10 cellular contexts compared by ENCODE assay signal in the genomic region with DNA sequence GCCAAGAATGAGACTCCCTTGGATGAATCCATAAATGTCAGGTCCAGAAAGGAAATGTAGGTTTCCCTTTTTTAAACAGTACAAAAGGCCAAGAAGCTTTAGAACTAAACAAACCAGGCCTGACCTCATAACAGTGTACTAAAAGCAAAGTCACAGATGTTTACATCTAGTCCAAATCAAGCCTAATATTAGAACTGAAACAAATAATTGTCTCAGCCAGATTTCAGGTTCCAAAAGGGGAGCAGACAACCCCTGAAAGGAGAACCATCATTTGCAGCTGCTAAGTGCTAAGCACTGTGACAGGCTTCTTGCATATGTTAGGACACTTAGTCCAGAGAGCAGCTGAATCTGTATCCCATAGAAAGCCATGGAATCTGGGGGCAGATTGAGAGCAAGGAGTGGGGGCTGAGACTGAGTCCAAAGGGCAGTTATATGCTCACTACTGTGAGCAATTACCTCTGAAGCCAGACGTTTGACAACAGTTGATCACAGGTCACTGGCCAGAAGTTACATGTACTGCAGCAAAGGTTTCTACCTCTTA.
A peak's percentile ranks its signal among the peaks of the same experiment; 100 is the strongest.
DNase-seq lines count a peak whose midpoint lies in the region; ATAC-seq and TF ChIP-seq lines count a peak whose summit lies in the region.
"Had no signal": no experiment of that assay in that cellular context is flagged by ENCODE, and none has a peak within 500 bp of the region (broad histone marks: within the 10 kb centered on the region; RNA-seq: fewer than 3 reads in every experiment).

No MANE protein-coding gene starts in this region.

- peak overlapping the region; percentile 3 to 82 (median 60) for H3K27ac ChIP-seq in heart right ventricle
- peak overlapping the region; percentile 17 for H3K27ac ChIP-seq in upper lobe of right lung
- H3K27ac ChIP-seq in spleen = no peak overlapping the region

- intact Hi-C loops in heart right ventricle (cut with DNase I) = loop anchor here in 5 of 10 donors (10.0 kb wide), 3 partner anchors 85 to 175 kb away; no protein-coding TSS in a partner anchor
- intact Hi-C loops in upper lobe of right lung (cut with DNase I) = no loop called here
- intact Hi-C loops in spleen (cut with DNase I; ENCODE audit: low total_unique reads) = no loop called here

- no peak overlapping the region for H3K4me3 ChIP-seq in heart right ventricle
- no peak overlapping the region for H3K4me3 ChIP-seq in upper lobe of right lung
- H3K4me3 ChIP-seq in spleen = no peak overlapping the region

- no peaks in the 10 kb centered on the region for H3K36me3 ChIP-seq in heart right ventricle
- no peaks in the 10 kb centered on the region for H3K36me3 ChIP-seq in upper lobe of right lung
- H3K36me3 ChIP-seq in spleen = no peaks in the 10 kb centered on the region

- no peaks in the 10 kb centered on the region for H3K9me3 ChIP-seq in heart right ventricle
- no peaks in the 10 kb centered on the region for H3K9me3 ChIP-seq in upper lobe of right lung
- H3K9me3 ChIP-seq in spleen = no peaks in the 10 kb centered on the region

- DNase-seq in heart right ventricle (no peak), upper lobe of right lung (no peak), NCI-H345 (lab: John Stamatoyannopoulos, UW) (no peak), spleen (no peak)
- DNase-seq in stimulated activated CD8-positive, alpha-beta memory T cell treated with anti-CD3 and anti-CD28 coated beads, Interleukin-4, amount 100 ng/mL, for 48 hours = no peak
- no peak for DNase-seq in activated CD4-positive, CD25-positive, alpha-beta regulatory T cell treated with anti-CD3 and anti-CD28 coated beads, Interleukin-2, amount 50 U/mL, for 72 hours
- DNase-seq: activated naive CD4-positive, alpha-beta T cell; naive B cell had no signal

- H3K4me1 ChIP-seq in heart right ventricle = peaks cover 13 to 60% (median 44%) of the 10 kb centered on the region in 9 donors
- H3K4me1 ChIP-seq in upper lobe of right lung = peaks cover 5% of the 10 kb centered on the region
- no peaks in the 10 kb centered on the region for H3K4me1 ChIP-seq in spleen

- TF ChIP-seq POLR2A in spleen (IDR thresholded peaks at IDR 0.05) = no peak

- TF ChIP-seq CTCF in heart right ventricle (IDR thresholded peaks at IDR 0.05) (no peak), upper lobe of right lung (IDR thresholded peaks at IDR 0.05) (no peak), spleen (IDR thresholded peaks at IDR 0.05 in 8 of 11, conservative IDR thresholded peaks at IDR 0.05 in 3 of 11) (no peak)

- ATAC-seq in GM21360 (IDR thresholded peaks at IDR 0.05; ENCODE audit: unreplicated experiment) (peak; percentile 55), HG03159 (IDR thresholded peaks at IDR 0.05; ENCODE audit: unreplicated experiment) (peak; percentile 80), heart right ventricle (peak; percentile 26 to 84 (median 55)), upper lobe of right lung (peak; percentile 40)

- WGBS in heart right ventricle, 2 donors = 6 to 12% methylated on average over 1 of the region's 1 CpG
- WGBS in spleen, 5 donors = 46 to 77% (median 69%) methylated on average over 1 of the region's 1 CpG

- H3K27me3 ChIP-seq in heart right ventricle = no peaks in the 10 kb centered on the region
- no peaks in the 10 kb centered on the region for H3K27me3 ChIP-seq in upper lobe of right lung
- H3K27me3 ChIP-seq in spleen (replicated peaks in 1 of 7) = no peaks in the 10 kb centered on the region

Comparison
In these comparisons a context has a peak if more than half of its experiments do, and no peak if none do; other contexts are left out.
1. H3K27ac ChIP-seq: peak in heart right ventricle (10 of 10) and upper lobe of right lung (single experiment); none in spleen (0 of 8).
2. Peak in every context shown above with its lines, with median percentiles within 50 percentile points of each other: ATAC-seq.